Comparison of ENCODE assay signal across 24 cellular contexts in the genomic region with DNA sequence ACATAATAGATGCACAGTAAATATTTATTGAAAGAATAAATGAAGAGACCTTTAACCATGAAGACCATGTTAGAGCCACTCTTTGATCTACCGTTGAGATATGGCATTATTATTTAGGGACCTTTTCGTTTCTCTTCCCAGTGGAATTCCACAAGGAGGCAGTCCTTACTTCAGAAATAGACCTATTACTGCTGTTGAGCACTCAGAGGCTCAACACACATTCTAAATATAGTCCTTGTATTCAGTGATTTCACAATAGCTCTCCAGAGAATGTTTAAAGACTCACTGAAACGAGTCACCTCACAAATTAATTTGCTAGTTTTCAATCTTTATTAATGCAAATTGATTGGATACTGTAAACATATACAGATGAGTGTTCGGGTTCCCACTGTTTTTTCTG.
DNase-seq lines count a peak whose midpoint lies in the region; ATAC-seq and TF ChIP-seq lines count a peak whose summit lies in the region.
"Had no signal": no experiment of that assay in that cellular context is flagged by ENCODE, and none has a peak within 500 bp of the region (broad histone marks: within the 10 kb centered on the region; RNA-seq: fewer than 3 reads in every experiment).

No MANE protein-coding gene starts in this region.

- ATAC-seq in Right ventricle myocardium superior (ENCODE audit: poor library complexity) (peak; percentile 52), Right ventricle myocardium inferior (no peak)
- ATAC-seq in activated T-cell treated with anti-CD3 and anti-CD28 coated beads, Interleukin-2, amount 50 U/mL, for 4 hours, result no peak

- no peaks in the 10 kb centered on the region for H3K4me1 Mint-ChIP-seq in activated T-cell treated with anti-CD3 and anti-CD28 coated beads, Interleukin-2, amount 50 U/mL, for 4 hours (ENCODE audit: low read depth)
- H3K4me1 Mint-ChIP-seq: activated B cell treated with CpG ODN at 0.5 μM for 24 hours; activated CD4-positive, alpha-beta memory T cell treated with anti-CD3 and anti-CD28 coated beads, Interleukin-2, amount 10 ng/mL, durations not matched to agents 7 days and 5 days; CD4-positive, CD25-positive, alpha-beta regulatory T cell; nephron progenitor cell had no signal

- intact Hi-C loops in Right ventricle myocardium superior (cut with DNase I), result no loop called here
- intact Hi-C loops in Right ventricle myocardium inferior (cut with DNase I), result no loop called here
- intact Hi-C loops in tibial artery (cut with DNase I; ENCODE audit: low total_unique reads), result no loop called here
- intact Hi-C loops in posterior cingulate gyrus (cut with DNase I), result no loop called here

- no peaks in the 10 kb centered on the region for H3K27me3 ChIP-seq in tibial artery
- H3K27me3 ChIP-seq: heart left ventricle had no signal

- no peak for DNase-seq in Right ventricle myocardium superior
- DNase-seq in Right ventricle myocardium inferior (ENCODE audit: missing footprints), result no peak
- peak; percentile 12 for DNase-seq in NCI-H460 (ENCODE audit: extremely low read depth, low read depth)
- peak; percentile 1 for DNase-seq in fibroblast of pulmonary artery (ENCODE audit: low read depth)
- no peak for DNase-seq in tibial artery
- DNase-seq in activated T-cell treated with anti-CD3 and anti-CD28 coated beads, Interleukin-2, amount 50 U/mL, for 4 hours, result no peak
- DNase-seq in DMS153 (lab: John Stamatoyannopoulos, UW), result no peak
- no peak for DNase-seq in posterior cingulate gyrus
- DNase-seq: activated B cell treated with CpG ODN at 0.5 μM for 24 hours; activated CD4-positive, alpha-beta memory T cell treated with anti-CD3 and anti-CD28 coated beads, Interleukin-2, amount 10 ng/mL, durations not matched to agents 7 days and 5 days; activated gamma-delta T cell; CD4-positive, CD25-positive, alpha-beta regulatory T cell; DMS 273 treated with DMSO at 0.1 percent for 48 hours; H7; heart left ventricle; KG1; left cardiac atrium; NCI-H187; NCI-H510A; nephron progenitor cell; substantia nigra; T1000 had no signal

- no peaks in the 10 kb centered on the region for H3K4me1 ChIP-seq in tibial artery
- H3K4me1 ChIP-seq: heart left ventricle had no signal

- TF ChIP-seq CTCF in fibroblast of pulmonary artery (IDR thresholded peaks at IDR 0.05; ENCODE audit: low read length, missing control alignments), result no peak
- peak; percentile 33 to 49 for TF ChIP-seq CTCF in tibial artery (IDR thresholded peaks at IDR 0.05)

- H3K36me3 Mint-ChIP-seq in activated T-cell treated with anti-CD3 and anti-CD28 coated beads, Interleukin-2, amount 50 U/mL, for 4 hours (ENCODE audit: insufficient read depth), result no peaks in the 10 kb centered on the region
- H3K36me3 Mint-ChIP-seq: CD4-positive, CD25-positive, alpha-beta regulatory T cell had no signal

- H3K27ac ChIP-seq in tibial artery, result no peak overlapping the region
- H3K27ac ChIP-seq: coronary artery, heart left ventricle, RWPE1 had no signal

- no peak overlapping the region for H3K4me3 Mint-ChIP-seq in activated T-cell treated with anti-CD3 and anti-CD28 coated beads, Interleukin-2, amount 50 U/mL, for 4 hours
- H3K4me3 Mint-ChIP-seq: activated B cell treated with CpG ODN at 0.5 μM for 24 hours; activated CD4-positive, alpha-beta memory T cell treated with anti-CD3 and anti-CD28 coated beads, Interleukin-2, amount 10 ng/mL, durations not matched to agents 7 days and 5 days; CD4-positive, CD25-positive, alpha-beta regulatory T cell; nephron progenitor cell had no signal

- H3K9me3 ChIP-seq in tibial artery, result no peaks in the 10 kb centered on the region
- H3K9me3 ChIP-seq: heart left ventricle had no signal

- peaks cover 27% of the 10 kb centered on the region for H3K9me3 Mint-ChIP-seq in activated T-cell treated with anti-CD3 and anti-CD28 coated beads, Interleukin-2, amount 50 U/mL, for 4 hours
- H3K9me3 Mint-ChIP-seq: nephron progenitor cell had no signal

- H3K27me3 Mint-ChIP-seq in activated T-cell treated with anti-CD3 and anti-CD28 coated beads, Interleukin-2, amount 50 U/mL, for 4 hours (ENCODE audit: low read depth), result no peaks in the 10 kb centered on the region
- H3K27me3 Mint-ChIP-seq: activated B cell treated with CpG ODN at 0.5 μM for 24 hours; activated CD4-positive, alpha-beta memory T cell treated with anti-CD3 and anti-CD28 coated beads, Interleukin-2, amount 10 ng/mL, durations not matched to agents 7 days and 5 days; CD4-positive, CD25-positive, alpha-beta regulatory T cell had no signal

- H3K4me3 ChIP-seq in fibroblast of pulmonary artery (replicated peaks; ENCODE audit: low read depth, low read length), result no peak overlapping the region
- H3K4me3 ChIP-seq in tibial artery, result no peak overlapping the region
- H3K4me3 ChIP-seq: coronary artery, heart left ventricle had no signal

- no peaks in the 10 kb centered on the region for H3K36me3 ChIP-seq in tibial artery
- H3K36me3 ChIP-seq: heart left ventricle had no signal

Comparison
In these comparisons a context has a peak if more than half of its experiments do, and no peak if none do; other contexts are left out.
1. DNase-seq: peak in NCI-H460 (single experiment) and fibroblast of pulmonary artery (single experiment); none in Right ventricle myocardium superior (single experiment), Right ventricle myocardium inferior (single experiment), tibial artery (0 of 2), activated T-cell treated with anti-CD3 and anti-CD28 coated beads, Interleukin-2, amount 50 U/mL, for 4 hours (single experiment), DMS153 (single experiment) and posterior cingulate gyrus (0 of 10).